8 cellular contexts compared by ENCODE assay signal in genomic region chr1:231421616-231421970, GRCh38. TPM values are rescaled to one million over a fixed set of nuclear protein-coding genes. Genes with fewer than 3 reads are reported as not detected.
DNase-seq lines count a peak whose midpoint lies in the region; ATAC-seq and TF ChIP-seq lines count a peak whose summit lies in the region.

No MANE protein-coding gene starts in this region.

- POLR2A ChIA-PET in HEK293 (lab: Yijun Ruan, JAX) = interaction anchor here (0.8 to 2.9 kb wide), 6 partner anchors 9 to 110 kb away, joined by 3 to 21 read pairs (median 5); partner anchors contain the start of genes EXOC8, SPRTN and TSNAX

- WGBS in heart left ventricle, 4 donors = 0 to 1% (median 0%) methylated on average over 17 to 45 of the region's 45 CpGs

- peaks cover 16 to 30% of the 10 kb centered on the region in 2 donors for H3K36me3 Mint-ChIP-seq in activated naive CD4-positive, alpha-beta T cell treated with anti-CD3 and anti-CD28 coated beads, Interleukin-2, amount 50 U/mL, for 72 hours

- peak; percentile 36 to 39 for ATAC-seq in activated naive CD4-positive, alpha-beta T cell treated with anti-CD3 and anti-CD28 coated beads, Interleukin-2, amount 50 U/mL, for 72 hours
- ATAC-seq in heart left ventricle = peak in 2 of 4 donors; percentile 41 to 53

- H3K27me3 ChIP-seq in heart left ventricle = no peaks in the 10 kb centered on the region

- H3K4me3 ChIP-seq in HEK293 (ENCODE audit: low read depth, low read length) = peak overlapping the region; percentile 97
- H3K4me3 ChIP-seq in heart left ventricle = peak overlapping the region; percentile 76 to 97 (median 84)

- H3K27ac ChIP-seq in HEK293 (ENCODE audit: extremely low read depth, low read depth, low read length) (peak overlapping the region; percentile 98), heart left ventricle (peak overlapping the region; percentile 89 to 100 (median 99))

- no peaks in the 10 kb centered on the region for H3K9me3 ChIP-seq in HEK293 (ENCODE audit: control insufficient read depth, insufficient read depth, low read depth, low read length)
- no peaks in the 10 kb centered on the region for H3K9me3 ChIP-seq in heart left ventricle

- no peak for TF ChIP-seq POLR2A in heart left ventricle (IDR thresholded peaks at IDR 0.05)

- DNase-seq in activated CD4-positive, CD25-positive, alpha-beta regulatory T cell treated with anti-CD3 and anti-CD28 coated beads, Interleukin-2, amount 50 U/mL, for 16 hours (ENCODE audit: low read depth, low spot score) = peak; percentile 14
- DNase-seq in activated CD4-positive, CD25-positive, alpha-beta regulatory T cell treated with anti-CD3 and anti-CD28 coated beads, Interleukin-2, amount 50 U/mL, for 72 hours = no peak
- DNase-seq in NCI-H2227 (lab: John Stamatoyannopoulos, UW; ENCODE audit: unreplicated experiment) (peak; percentile 70), heart left ventricle (peak; percentile 32 to 76 (median 46)), posterior cingulate gyrus (peak in 7 of 10 donors; percentile 17 to 86 (median 32)), NOMO-1 treated with DMSO at 0.1 percent for 48 hours (lab: John Stamatoyannopoulos, UW; ENCODE audit: unreplicated experiment) (no peak)
- peak; percentile 58 to 70 for DNase-seq in activated naive CD4-positive, alpha-beta T cell treated with anti-CD3 and anti-CD28 coated beads, Interleukin-2, amount 50 U/mL, for 72 hours (ENCODE audit: low spot score in 2 of 2)

- TF ChIP-seq CTCF in HEK293 (tag by site-specific recombination; IDR thresholded peaks at IDR 0.05) (no peak), heart left ventricle (IDR thresholded peaks at IDR 0.05) (no peak)

- intact Hi-C loops in heart left ventricle (cut with DNase I) = loop anchor here in 8 of 10 donors (2.0 to 10.0 kb wide), 9 partner anchors 44 to 181 kb away; partner anchors contain the start of gene TSNAX (in 5 of the 8)
- intact Hi-C loops in posterior cingulate gyrus (cut with DNase I) = loop anchor here (2.0 to 5.0 kb wide), 2 partner anchors 85 to 106 kb away; partner anchors contain the start of genes EXOC8 and TSNAX

- no peak overlapping the region for H3K27ac Mint-ChIP-seq in activated naive CD4-positive, alpha-beta T cell treated with anti-CD3 and anti-CD28 coated beads, Interleukin-2, amount 50 U/mL, for 72 hours

- H3K9me3 Mint-ChIP-seq in activated naive CD4-positive, alpha-beta T cell treated with anti-CD3 and anti-CD28 coated beads, Interleukin-2, amount 50 U/mL, for 72 hours = no peaks in the 10 kb centered on the region

- CTCF ChIA-PET in HEK293 (lab: Yijun Ruan, JAX) = interaction anchor here (1.7 to 2.0 kb wide), 2 partner anchors 12 to 65 kb away, joined by 11 to 13 read pairs; no protein-coding TSS in a partner anchor

- no peaks in the 10 kb centered on the region; a peak in 1 of 3 replicates for H3K36me3 ChIP-seq in HEK293 (ENCODE audit: control insufficient read depth in 2 of 2, insufficient read depth in 1 of 2, low read length in 2 of 2)
- peaks cover 0 to 6% (median 0%) of the 10 kb centered on the region in 9 donors for H3K36me3 ChIP-seq in heart left ventricle

- H3K4me1 ChIP-seq in HEK293 (ENCODE audit: control insufficient read depth, insufficient read depth, low read length) = peaks cover 30% of the 10 kb centered on the region
- peaks cover 1 to 60% (median 42%) of the 10 kb centered on the region in 12 donors for H3K4me1 ChIP-seq in heart left ventricle

TF ChIP-seq in HEK293, 187 proteins besides CTCF, POLR2A, EP300 and RAD21 (continues in another document):
- TF ChIP-seq YY1 (tag by site-specific recombination; IDR thresholded peaks at IDR 0.05) (peak; percentile 70; the same call in 1 of the 2 replicates), ZSCAN23 (tag by site-specific recombination; IDR thresholded peaks at IDR 0.05) (no peak), ZBTB8A (tag by site-specific recombination; IDR thresholded peaks at IDR 0.05) (no peak), ZNF48 (tag by site-specific recombination; IDR thresholded peaks at IDR 0.05) (no peak), ZNF658 (tag by site-specific recombination; IDR thresholded peaks at IDR 0.05) (no peak), ZFP69B (tag by site-specific recombination; IDR thresholded peaks at IDR 0.05) (peak; percentile 96), ZFP41 (tag by site-specific recombination; IDR thresholded peaks at IDR 0.05; ENCODE audit: borderline replicate concordance) (no peak), ZNF266 (tag by site-specific recombination; IDR thresholded peaks at IDR 0.05; ENCODE audit: low read depth) (no peak), ZSCAN16 (tag by site-specific recombination; IDR thresholded peaks at IDR 0.05) (no peak), ZNF513 (tag by site-specific recombination; IDR thresholded peaks at IDR 0.05) (no peak; the same call in 1 of the 2 replicates), ZBTB17 (tag by site-specific recombination; IDR thresholded peaks at IDR 0.05) (no peak), PATZ1 (tag by site-specific recombination; IDR thresholded peaks at IDR 0.05) (no peak), ZNF221 (tag by site-specific recombination; IDR thresholded peaks at IDR 0.05; ENCODE audit: borderline replicate concordance) (no peak), ZNF571 (tag by site-specific recombination; IDR thresholded peaks at IDR 0.05) (no peak), KLF8 (tag by site-specific recombination; IDR thresholded peaks at IDR 0.05) (peak; percentile 58; the same call in 1 of the 2 replicates), REST (tag by site-specific recombination; IDR thresholded peaks at IDR 0.05) (no peak), ZNF626 (tag by site-specific recombination; IDR thresholded peaks at IDR 0.05) (no peak), ZNF561 (tag by site-specific recombination; IDR thresholded peaks at IDR 0.05; ENCODE audit: borderline replicate concordance) (0 out of 2 replicates have a peak, but pooled peaks have one; percentile 81), ZNF335 (tag by site-specific recombination; conservative IDR thresholded peaks at IDR 0.05) (no peak)

RNA-seq across cellular contexts. Expression of gene EGLN1, which starts 0.5 kb away (rescaled TPM):
- total RNA-seq in activated naive CD4-positive, alpha-beta T cell treated with anti-CD3 and anti-CD28 coated beads, Interleukin-2, amount 50 U/mL, for 72 hours = 10 to 100 TPM in 1 of 2 donors, 1 to 10 TPM in 1; 3.8 to 36.1 TPM
- total RNA-seq in heart left ventricle = 100 to 1,000 TPM in 1 of 9 donors, 10 to 100 TPM in 8; 51.6 to 122 (median 77.8) TPM
- polyA plus RNA-seq in heart left ventricle = 10 to 100 TPM; 20.8 to 59.2 TPM

Comparison
In these comparisons a context has a peak if more than half of its experiments do, and no peak if none do; other contexts are left out.
1. DNase-seq: peak in activated CD4-positive, CD25-positive, alpha-beta regulatory T cell treated with anti-CD3 and anti-CD28 coated beads, Interleukin-2, amount 50 U/mL, for 16 hours (single experiment), NCI-H2227 (single experiment), activated naive CD4-positive, alpha-beta T cell treated with anti-CD3 and anti-CD28 coated beads, Interleukin-2, amount 50 U/mL, for 72 hours (2 of 2), heart left ventricle (5 of 5) and posterior cingulate gyrus (7 of 10); none in activated CD4-positive, CD25-positive, alpha-beta regulatory T cell treated with anti-CD3 and anti-CD28 coated beads, Interleukin-2, amount 50 U/mL, for 72 hours (single experiment) and NOMO-1 treated with DMSO at 0.1 percent for 48 hours (single experiment).